In genomic region chr7:18408868-18409267, GRCh38 we compare ENCODE assay signal across 18 cellular contexts.
DNase-seq lines count a peak whose midpoint lies in the region; ATAC-seq and TF ChIP-seq lines count a peak whose summit lies in the region.
"Had no signal": no experiment of that assay in that cellular context is flagged by ENCODE, and none has a peak within 500 bp of the region (broad histone marks: within the 10 kb centered on the region; RNA-seq: fewer than 3 reads in every experiment).

No MANE protein-coding gene starts in this region.

- H3K36me3 ChIP-seq in HUES48 (ENCODE audit: control insufficient read depth, insufficient read depth, low read length) (no peaks in the 10 kb centered on the region), iPS-20b (ENCODE audit: insufficient read depth, low read depth, low read length) (no peaks in the 10 kb centered on the region)

- H3K4me1 Mint-ChIP-seq in stimulated activated effector memory CD8-positive, alpha-beta T cell treated with anti-CD3 and anti-CD28 coated beads, Interleukin-12 subunit alpha, Interleukin-12 subunit beta, amount 100 ng/mL, for 72 hours: no peaks in the 10 kb centered on the region

- H3K27ac ChIP-seq in HUES48 (ENCODE audit: low read depth, low read length) (peak overlapping the region; percentile 81), iPS-20b (ENCODE audit: low read length) (no peak overlapping the region)
- H3K27ac ChIP-seq: HL-60, SK-N-MC had no signal

- H3K4me3 ChIP-seq in HUES48 (ENCODE audit: low read depth, low read length) (no peak overlapping the region), iPS-20b (ENCODE audit: low read length) (no peak overlapping the region)
- H3K4me3 ChIP-seq: SK-N-MC had no signal

- no peaks in the 10 kb centered on the region for H3K9me3 Mint-ChIP-seq in stimulated activated effector memory CD8-positive, alpha-beta T cell treated with anti-CD3 and anti-CD28 coated beads, Interleukin-12 subunit alpha, Interleukin-12 subunit beta, amount 100 ng/mL, for 72 hours

- no peak overlapping the region for H3K27ac Mint-ChIP-seq in stimulated activated effector memory CD8-positive, alpha-beta T cell treated with anti-CD3 and anti-CD28 coated beads, Interleukin-12 subunit alpha, Interleukin-12 subunit beta, amount 100 ng/mL, for 72 hours

- no peaks in the 10 kb centered on the region for H3K9me3 ChIP-seq in HUES48 (ENCODE audit: control insufficient read depth, insufficient read depth, low read length)
- no peaks in the 10 kb centered on the region for H3K9me3 ChIP-seq in iPS-20b (ENCODE audit: insufficient read depth, low read depth, low read length)

- H3K4me1 ChIP-seq in HUES48 (ENCODE audit: control insufficient read depth, insufficient read depth, low read length): peaks cover 32% of the 10 kb centered on the region
- peaks cover 28% of the 10 kb centered on the region for H3K4me1 ChIP-seq in iPS-20b (ENCODE audit: insufficient read depth, low read length)

- H3K9ac ChIP-seq in HUES48 (ENCODE audit: low read depth, low read length): 0 out of 2 replicates have a peak overlapping the region, but pooled peaks have one; percentile 20
- H3K9ac ChIP-seq in iPS-20b (ENCODE audit: low read depth, low read length): 0 out of 2 replicates have a peak overlapping the region, but pooled peaks have one; percentile 5

- H3K4me3 Mint-ChIP-seq in stimulated activated effector memory CD8-positive, alpha-beta T cell treated with anti-CD3 and anti-CD28 coated beads, Interleukin-12 subunit alpha, Interleukin-12 subunit beta, amount 100 ng/mL, for 72 hours: no peak overlapping the region

- no peaks in the 10 kb centered on the region for H3K36me3 Mint-ChIP-seq in stimulated activated effector memory CD8-positive, alpha-beta T cell treated with anti-CD3 and anti-CD28 coated beads, Interleukin-12 subunit alpha, Interleukin-12 subunit beta, amount 100 ng/mL, for 72 hours

- H3K27me3 ChIP-seq in HUES48 (ENCODE audit: control insufficient read depth, insufficient read depth, low read length) (no peaks in the 10 kb centered on the region), iPS-20b (ENCODE audit: insufficient read depth, low read length) (no peaks in the 10 kb centered on the region)

- no peak for DNase-seq in stimulated activated effector memory CD8-positive, alpha-beta T cell treated with anti-CD3 and anti-CD28 coated beads, Interleukin-12 subunit alpha, Interleukin-12 subunit beta, amount 100 ng/mL, for 72 hours (ENCODE audit: low spot score in 2 of 2)
- DNase-seq in SKM-1 treated with dmso at 0.1 percent for 144 hours (lab: John Stamatoyannopoulos, UW; ENCODE audit: unreplicated experiment): no peak
- no peak for DNase-seq in activated CD4-positive, alpha-beta T cell treated with anti-CD3 and anti-CD28 coated beads for 1 hour
- DNase-seq: C1 segment of cervical spinal cord, DMS79, MM.1S, NCI-H1092, NCI-H1436 treated with DMSO at 0.1 percent for 48 hours, NCI-H2029 treated with DMSO at 0.1 percent for 48 hours, NCI-H446 treated with DMSO at 0.1 percent for 48 hours, NCI-H69, Right ventricle myocardium superior had no signal

- ATAC-seq in SK-N-SH treated with all-trans-retinoic acid at 6 μM for 48 hours (peak; percentile 57), GM21360 (IDR thresholded peaks at IDR 0.05; ENCODE audit: unreplicated experiment) (no peak)
- no peak for ATAC-seq in stimulated activated effector memory CD8-positive, alpha-beta T cell treated with anti-CD3 and anti-CD28 coated beads, Interleukin-12 subunit alpha, Interleukin-12 subunit beta, amount 100 ng/mL, for 72 hours

TF ChIP-seq in SK-N-SH treated with all-trans-retinoic acid at 6 μM for 48 hours, 23 proteins besides CTCF, POLR2A, EP300 and RAD21:
- TF ChIP-seq CSDC2 (CRISPR knock-in tag; IDR thresholded peaks at IDR 0.05) (no peak), ISL1 (CRISPR knock-in tag; IDR thresholded peaks at IDR 0.05) (no peak), RARB (CRISPR knock-in tag; IDR thresholded peaks at IDR 0.05) (no peak)
